In the genomic region with DNA sequence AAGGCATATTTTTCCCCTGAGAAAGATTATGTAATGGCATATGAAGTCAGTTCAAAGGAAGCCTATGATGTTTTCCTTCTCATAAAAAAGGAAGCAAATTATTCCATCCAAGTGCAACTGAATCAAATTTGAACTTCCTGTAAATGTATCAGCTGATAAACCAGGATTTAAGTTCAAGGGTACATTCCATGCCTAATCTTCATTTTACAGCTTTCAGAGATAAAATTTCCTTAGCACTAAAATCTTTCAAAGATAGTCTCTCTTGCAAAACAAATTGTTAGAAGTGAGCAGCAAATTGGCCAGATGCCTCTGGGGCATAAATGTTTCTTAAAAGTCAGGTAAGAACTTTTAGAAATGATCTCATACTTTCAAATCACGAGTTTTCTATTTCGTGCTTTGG, we compare ENCODE assay signal across 22 cellular contexts. TPM values are rescaled to one million over a fixed set of nuclear protein-coding genes. Genes with fewer than 3 reads are reported as not detected.
"Had no signal": no experiment of that assay in that cellular context is flagged by ENCODE, and none has a peak within 500 bp of the region (broad histone marks: within the 10 kb centered on the region; RNA-seq: fewer than 3 reads in every experiment).

No MANE protein-coding gene starts in this region.

- H3K4me3 ChIP-seq: heart right ventricle, left lung, mucosa of descending colon, pancreas, right lobe of liver, thoracic aorta had no signal

- H3K9me3 ChIP-seq: heart right ventricle, left lung, mucosa of descending colon, pancreas, right lobe of liver, thoracic aorta had no signal

- DNase-seq: activated CD4-positive, alpha-beta T cell treated with anti-CD3 and anti-CD28 coated beads, Interleukin-2, amount 10 ng/mL, durations not matched to agents 7 days and 5 days; activated CD8-positive, alpha-beta memory T cell treated with anti-CD3 and anti-CD28 coated beads for 24 hours; activated CD8-positive, alpha-beta memory T cell treated with anti-CD3 and anti-CD28 coated beads, Interleukin-2, amount 50 U/mL, for 48 hours; activated effector memory CD4-positive, alpha-beta T cell treated with Interleukin-2 at 50 U/mL for 16 hours; activated naive CD4-positive, alpha-beta T cell treated with anti-CD3 and anti-CD28 coated beads, Interleukin-2, amount 50 U/mL, for 16 hours; activated T-cell treated with anti-CD3 and anti-CD28 coated beads, Interleukin-2, amount 50 U/mL, for 48 hours; endodermal cell; heart right ventricle; left lung; mucosa of descending colon; naive thymus-derived CD8-positive, alpha-beta T cell; pancreas; right lobe of liver; stimulated activated CD4-positive, alpha-beta T cell treated with anti-CD3 and anti-CD28 coated beads, Interleukin-4, amount 100 ng/mL, for 4 hours; T1000 had no signal

- H3K27ac ChIP-seq: epithelial cell of prostate, pancreas, right lobe of liver, thoracic aorta had no signal

- H3K4me1 ChIP-seq: left lung had no signal

- ATAC-seq: heart right ventricle; left lung; mucosa of descending colon; naive thymus-derived CD8-positive, alpha-beta T cell; pancreas; right lobe of liver; stimulated activated memory B cell treated with anti-CD40 and anti-IgM and Interleukin-4, amounts not matched to agents 10 μg/mL and 1 μg/mL and 100 μg/mL, for 72 hours had no signal

- H3K36me3 ChIP-seq: heart right ventricle, left lung, pancreas, right lobe of liver, thoracic aorta had no signal

RNA-seq across cellular contexts. Expression of gene TCF21, which starts 2.8 kb away (rescaled TPM):
- total RNA-seq: activated CD4-positive, alpha-beta T cell treated with anti-CD3 and anti-CD28 coated beads, Interleukin-2, amount 10 ng/mL, durations not matched to agents 7 days and 5 days; chondrocyte; dermis microvascular lymphatic vessel endothelial cell; naive thymus-derived CD8-positive, alpha-beta T cell; pulmonary artery endothelial cell; T-helper 1 cell treated with Interleukin-12 subunit alpha and Interleukin-12 subunit beta and Interleukin-4 antibody, amounts not matched to agents 30 ng/mL and 1 ng/mL, for 36 hours had no signal
